ENCODE assay signal across 15 cellular contexts in the genomic region with DNA sequence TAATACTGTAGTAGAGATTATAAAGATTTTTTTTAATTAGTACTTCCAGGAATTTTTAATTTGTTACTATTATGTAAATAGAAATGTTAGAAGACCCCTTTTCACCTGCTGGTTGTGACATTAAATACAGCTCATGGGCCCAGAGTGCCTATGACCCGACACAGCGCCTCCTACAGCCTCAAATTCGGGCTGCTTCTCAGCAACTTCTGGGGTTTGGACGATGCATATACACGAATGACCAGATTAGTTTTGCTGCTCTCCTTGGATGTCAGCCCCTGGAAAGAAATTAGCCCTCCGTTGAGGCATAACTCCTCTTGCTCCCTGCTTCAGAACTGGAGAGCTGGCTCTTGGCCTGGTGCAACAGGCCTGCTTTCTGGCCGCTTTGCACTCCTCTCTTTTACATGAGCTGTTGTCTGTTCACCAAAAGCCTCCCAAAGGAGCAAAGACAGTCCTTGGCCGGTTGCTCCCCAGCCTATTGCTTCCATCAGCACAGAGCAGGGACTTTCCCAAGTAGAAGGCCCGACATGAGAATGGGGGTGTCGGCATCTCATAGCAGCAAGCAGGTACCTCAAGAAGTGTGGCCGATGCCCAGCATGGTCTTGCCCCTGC. TPM values are rescaled to one million over a fixed set of nuclear protein-coding genes. Genes with fewer than 3 reads are reported as not detected.
DNase-seq lines count a peak whose midpoint lies in the region; TF ChIP-seq lines count a peak whose summit lies in the region.
"Had no signal": no experiment of that assay in that cellular context is flagged by ENCODE, and none has a peak within 500 bp of the region (broad histone marks: within the 10 kb centered on the region; RNA-seq: fewer than 3 reads in every experiment).

No MANE protein-coding gene starts in this region.

- H3K9me2 ChIP-seq in DOHH2 (replicated peaks; ENCODE audit: control insufficient read depth, low read length) (no peaks in the 10 kb centered on the region), OCI-LY1 (ENCODE audit: low read depth, low read length) (no peaks in the 10 kb centered on the region)

- in situ Hi-C loops in mammary epithelial cell (cut with MboI; ENCODE audit: low sequenced_read_pairs in 2 of 2): loop anchor here in 1 of 2 donors (25.0 kb wide), 1 partner anchor 592 kb away; a partner anchor contains a TSS

- no peaks in the 10 kb centered on the region for H3K79me2 ChIP-seq in DOHH2 (ENCODE audit: control insufficient read depth, low read length)
- H3K79me2 ChIP-seq in OCI-LY1 (ENCODE audit: insufficient read depth, low read length): no peaks in the 10 kb centered on the region
- H3K79me2 ChIP-seq in mammary epithelial cell (ENCODE audit: insufficient read depth, low read length): no peaks in the 10 kb centered on the region

- no peaks in the 10 kb centered on the region for H3K36me3 Mint-ChIP-seq in MCF 10A (ENCODE audit: insufficient read depth, unreplicated experiment)

- 56 to 63% (median 62%) methylated on average over 11 of the region's 11 CpGs for WGBS in ovary, 3 donors
- WGBS in mammary epithelial cell (ENCODE audit: low coverage, missing lambda C conversion rate): 84% methylated on average over 11 of the region's 11 CpGs

- no peaks in the 10 kb centered on the region for H3F3A ChIP-seq in DOHH2 (ENCODE audit: control insufficient read depth, insufficient read depth)
- H3F3A ChIP-seq in OCI-LY1 (ENCODE audit: insufficient read depth, low read length): no peaks in the 10 kb centered on the region

- no peaks in the 10 kb centered on the region for H3K4me1 ChIP-seq in DOHH2 (ENCODE audit: control insufficient read depth, low read length)
- H3K4me1 ChIP-seq in OCI-LY1 (ENCODE audit: insufficient read depth, low read length, severe bottlenecking): no peaks in the 10 kb centered on the region
- H3K4me1 ChIP-seq in ovary (ENCODE audit: insufficient read depth): peaks cover 16% of the 10 kb centered on the region
- H3K4me1 ChIP-seq in mammary epithelial cell (ENCODE audit: insufficient read depth, low read length): no peaks in the 10 kb centered on the region

- no peak overlapping the region for H3K4me3 Mint-ChIP-seq in MCF 10A (ENCODE audit: unreplicated experiment)
- H3K4me3 Mint-ChIP-seq: activated B cell treated with CpG ODN at 0.5 μM for 24 hours; dendritic cell treated with granulocyte-macrophage colony-stimulating factor and Interleukin-4, amounts not matched to agents 40 ng/mL and 50 ng/mL, for 4 days had no signal

- DNase-seq in fibroblast of the aortic adventitia (ENCODE audit: low read depth) (no peak), ovary (peak in 3 of 5 donors; percentile 19 to 44 (median 33)), DMS114 treated with DMSO at 0.1 percent for 48 hours (lab: John Stamatoyannopoulos, UW; ENCODE audit: unreplicated experiment) (no peak), DMS 273 (lab: John Stamatoyannopoulos, UW; ENCODE audit: unreplicated experiment) (no peak), MCF 10A (ENCODE audit: unreplicated experiment) (no peak), mammary epithelial cell (no peak)
- DNase-seq: activated B cell treated with CpG ODN at 0.5 μM for 24 hours, DMS79 treated with DMSO at 0.1 percent for 48 hours, left lung, NCI-H187, NCI-H82 had no signal

- H3K9me3 ChIP-seq in DOHH2 (ENCODE audit: control insufficient read depth, insufficient read depth, low read length) (no peaks in the 10 kb centered on the region), OCI-LY1 (ENCODE audit: low read length) (no peaks in the 10 kb centered on the region), ovary (no peaks in the 10 kb centered on the region), mammary epithelial cell (replicated peaks; ENCODE audit: insufficient read depth, low read length) (no peaks in the 10 kb centered on the region)
- H3K9me3 ChIP-seq: left lung, neutrophil had no signal

- H4K20me1 ChIP-seq in DOHH2 (ENCODE audit: control insufficient read depth, insufficient read depth, low read depth, low read length): no peaks in the 10 kb centered on the region
- no peaks in the 10 kb centered on the region for H4K20me1 ChIP-seq in OCI-LY1 (ENCODE audit: insufficient read depth, low read length)
- H4K20me1 ChIP-seq in mammary epithelial cell (ENCODE audit: insufficient read depth, low read length): no peaks in the 10 kb centered on the region

- peaks cover 23% of the 10 kb centered on the region for H3K27me3 Mint-ChIP-seq in MCF 10A (ENCODE audit: insufficient read depth, unreplicated experiment)

- H3K27ac ChIP-seq in DOHH2 (ENCODE audit: low read depth, low read length): no peak overlapping the region
- H3K27ac ChIP-seq in OCI-LY1 (ENCODE audit: low read depth, low read length, poor library complexity, severe bottlenecking): no peak overlapping the region
- H3K27ac ChIP-seq in ovary: peak overlapping the region in 1 of 2 donors; percentile 64
- H3K27ac ChIP-seq in mammary epithelial cell (ENCODE audit: insufficient read depth, low read depth, low read length): no peak overlapping the region
- H3K27ac ChIP-seq: left lung, neutrophil had no signal

- no peaks in the 10 kb centered on the region for H3K9me3 Mint-ChIP-seq in MCF 10A (ENCODE audit: unreplicated experiment)
- H3K9me3 Mint-ChIP-seq: activated B cell treated with CpG ODN at 0.5 μM for 24 hours; dendritic cell treated with granulocyte-macrophage colony-stimulating factor and Interleukin-4, amounts not matched to agents 40 ng/mL and 50 ng/mL, for 4 days had no signal

- CTCF ChIA-PET in MCF 10A (lab: Yijun Ruan, JAX): no interaction called here
- CTCF ChIA-PET in mammary epithelial cell (lab: Charles Lee; ENCODE audit: low non-redundant PET): interaction anchor here (0.9 kb wide), 1 partner anchor 18 kb away, joined by 5 read pairs; no protein-coding TSS in a partner anchor

- intact Hi-C loops in ovary (cut with DNase I): no loop called here
- intact Hi-C loops in MCF 10A (cut with micrococcal nuclease): no loop called here
- intact Hi-C loops in mammary epithelial cell (cut with micrococcal nuclease): no loop called here

- TF ChIP-seq CTCF in DOHH2 (IDR thresholded peaks at IDR 0.05; ENCODE audit: low read depth, low read length, poor library complexity, severe bottlenecking) (peak; percentile 33), OCI-LY1 (IDR thresholded peaks at IDR 0.05; ENCODE audit: low read length) (peak; percentile 42), fibroblast of the aortic adventitia (IDR thresholded peaks at IDR 0.05; ENCODE audit: insufficient read depth, low read length) (peak; percentile 15), ovary (IDR thresholded peaks at IDR 0.05) (no peak), MCF 10A (IDR thresholded peaks at IDR 0.05; ENCODE audit: unreplicated experiment) (no peak), mammary epithelial cell (conservative IDR thresholded peaks at IDR 0.05 in 1 of 2, IDR thresholded peaks at IDR 0.05 in 1 of 2; ENCODE audit: extremely low read depth in 1 of 2, insufficient read depth in 1 of 2, low read depth in 1 of 2, low read length in 2 of 2) (no peak)

- BruUV-seq in MCF 10A (replicated peaks; lab: Mats Ljungman, UMichigan) (no TSS peak), mammary epithelial cell (replicated peaks; lab: Mats Ljungman, UMichigan) (no TSS peak)

- dilution Hi-C loops in mammary epithelial cell (cut with HindIII; ENCODE audit: low sequenced_read_pairs): no loop called here

- no peaks in the 10 kb centered on the region for H3K36me3 ChIP-seq in DOHH2 (ENCODE audit: control insufficient read depth, low read length)
- no peaks in the 10 kb centered on the region for H3K36me3 ChIP-seq in OCI-LY1 (ENCODE audit: insufficient read depth, low read length)
- H3K36me3 ChIP-seq in ovary: no peaks in the 10 kb centered on the region
- H3K36me3 ChIP-seq in mammary epithelial cell (ENCODE audit: insufficient read depth, low read length): no peaks in the 10 kb centered on the region
- H3K36me3 ChIP-seq: left lung, neutrophil had no signal

- POLR2A ChIA-PET in MCF 10A (lab: Yijun Ruan, JAX): no interaction called here

- H3K27me3 ChIP-seq in DOHH2 (ENCODE audit: control insufficient read depth, low read length): peaks cover 6% of the 10 kb centered on the region; the same call in 1 of the 2 replicates
- peaks cover 3% of the 10 kb centered on the region; the same call in 1 of the 2 replicates for H3K27me3 ChIP-seq in OCI-LY1 (ENCODE audit: insufficient read depth, low read length)
- no peaks in the 10 kb centered on the region for H3K27me3 ChIP-seq in ovary
- H3K27me3 ChIP-seq in mammary epithelial cell (ENCODE audit: insufficient read depth, low read length): no peaks in the 10 kb centered on the region
- H3K27me3 ChIP-seq: left lung had no signal

- no peak overlapping the region for H3K4me3 ChIP-seq in DOHH2 (ENCODE audit: low read length)
- no peak overlapping the region for H3K4me3 ChIP-seq in OCI-LY1 (ENCODE audit: low read depth, low read length, poor library complexity, severe bottlenecking)
- no peak overlapping the region for H3K4me3 ChIP-seq in fibroblast of the aortic adventitia (ENCODE audit: low read depth, low read length)
- H3K4me3 ChIP-seq in ovary: no peak overlapping the region
- H3K4me3 ChIP-seq in mammary epithelial cell (replicated peaks in 1 of 3; ENCODE audit: insufficient read depth in 1 of 3, low read depth in 2 of 3, low read length in 3 of 3): no peak overlapping the region
- H3K4me3 ChIP-seq: left lung had no signal

- no peak for TF ChIP-seq POLR2A in ovary (IDR thresholded peaks at IDR 0.05)

- H3K4me2 ChIP-seq in DOHH2 (ENCODE audit: low read length) (no peak overlapping the region), OCI-LY1 (ENCODE audit: low read length) (no peak overlapping the region), mammary epithelial cell (ENCODE audit: insufficient read depth, low read depth, low read length) (no peak overlapping the region)

- H3K4me1 Mint-ChIP-seq in MCF 10A (ENCODE audit: insufficient read depth, unreplicated experiment): no peaks in the 10 kb centered on the region
- H3K4me1 Mint-ChIP-seq: activated B cell treated with CpG ODN at 0.5 μM for 24 hours had no signal

- TF ChIP-seq EP300 in ovary (IDR thresholded peaks at IDR 0.05): no peak

- H2AFZ ChIP-seq in OCI-LY1 (ENCODE audit: low read length): no peak overlapping the region
- H2AFZ ChIP-seq in mammary epithelial cell (ENCODE audit: low read depth, low read length): no peak overlapping the region

- H3K9ac ChIP-seq in OCI-LY1 (ENCODE audit: low read length) (no peak overlapping the region), mammary epithelial cell (ENCODE audit: insufficient read depth, low read length) (no peak overlapping the region)

- no peak overlapping the region for H3K27ac Mint-ChIP-seq in MCF 10A (ENCODE audit: low read depth, unreplicated experiment)
- H3K27ac Mint-ChIP-seq: activated B cell treated with CpG ODN at 0.5 μM for 24 hours; dendritic cell treated with granulocyte-macrophage colony-stimulating factor and Interleukin-4, amounts not matched to agents 40 ng/mL and 50 ng/mL, for 4 days had no signal

RNA-seq across cellular contexts. Expression of a gene that starts 3.3 kb away (rescaled TPM):
- total RNA-seq in fibroblast of the aortic adventitia (ENCODE audit: low replicate concordance) (0.36 and 1.5 TPM in 2 replicates), ovary (1 to 10 TPM in 4 of 7 donors, under 1 TPM in 3; 0.56 to 1.3 (median 1.0) TPM), MCF 10A (2022) (0.27 and 0.30 TPM in 2 replicates), mammary epithelial cell (under 1 TPM; 0.12 to 0.17 TPM)
- polyA plus RNA-seq in ovary (under 1 TPM; 0.53 to 0.97 TPM), mammary epithelial cell (0.05 TPM)
- not detected for polyA minus RNA-seq in mammary epithelial cell

Comparison
In these comparisons a context has a peak if more than half of its experiments do, and no peak if none do; other contexts are left out.
1. CTCF ChIP-seq: peak in DOHH2 (single experiment), OCI-LY1 (single experiment) and fibroblast of the aortic adventitia (single experiment); none in ovary (0 of 3), MCF 10A (single experiment) and mammary epithelial cell (0 of 2).
2. DNase-seq: peak in ovary (3 of 5); none in fibroblast of the aortic adventitia (single experiment), DMS114 treated with DMSO at 0.1 percent for 48 hours (single experiment), DMS 273 (single experiment), MCF 10A (single experiment) and mammary epithelial cell (single experiment).